In the genomic region with DNA sequence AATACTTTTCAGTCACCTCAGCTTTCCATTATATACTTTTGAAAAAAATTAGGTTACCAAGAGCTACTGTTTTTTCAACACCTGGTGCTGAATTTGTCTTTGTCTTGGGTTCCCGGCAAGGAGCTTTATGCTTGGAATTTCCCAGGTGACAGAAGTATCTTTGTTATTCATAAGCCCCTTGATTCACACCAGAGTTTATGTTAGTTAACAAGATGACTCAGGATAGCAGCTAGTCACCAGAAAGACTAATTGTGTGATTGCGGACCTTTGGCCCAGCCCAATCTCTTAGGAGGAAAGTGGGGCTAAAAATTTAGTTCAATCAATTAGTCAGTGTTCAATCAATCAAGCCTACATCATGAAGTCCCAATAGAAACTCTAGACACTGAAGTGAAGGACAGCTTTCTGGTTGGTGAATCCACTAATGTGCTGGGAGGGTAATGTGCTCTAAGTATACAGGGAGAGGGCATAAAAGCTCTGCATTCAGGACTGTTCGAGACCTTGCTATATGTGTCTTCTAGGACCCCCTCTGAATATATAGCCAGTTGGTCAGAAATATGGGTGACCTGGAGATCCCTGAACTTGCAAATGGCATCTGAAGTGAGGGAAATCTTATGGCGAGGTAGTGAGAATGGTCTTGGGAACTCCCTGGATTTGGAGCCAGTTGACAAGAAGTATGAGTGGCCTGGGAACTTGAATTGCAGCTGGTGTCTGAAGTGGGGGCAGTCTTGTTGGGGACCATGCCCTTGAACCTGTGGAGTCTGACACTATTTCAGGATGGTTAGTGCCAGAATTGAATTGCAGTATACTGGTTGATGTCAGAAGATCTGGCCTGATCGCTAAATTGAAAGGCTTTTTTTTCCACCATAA, we compare ENCODE assay signal across 1 cellular context.
TF ChIP-seq lines count a peak whose summit lies in the region.

No MANE protein-coding gene starts in this region.

TF ChIP-seq in HCT116, 20 proteins besides CTCF, POLR2A, EP300 and RAD21:
- TF ChIP-seq ZFX (IDR thresholded peaks at IDR 0.05) (no peak), FOSL1 (IDR thresholded peaks at IDR 0.05; ENCODE audit: low read depth) (0 out of 2 replicates have a peak, but pooled peaks have one; percentile 14)
